23 cellular contexts compared by ENCODE assay signal in genomic region chr3:49371946-49372345, GRCh38.
"Had no signal": no experiment of that assay in that cellular context is flagged by ENCODE, and none has a peak within 500 bp of the region (broad histone marks: within the 10 kb centered on the region; RNA-seq: fewer than 3 reads in every experiment).

No MANE protein-coding gene starts in this region.

- FAIRE-seq: bronchial epithelial cell had no signal

- H3K27me3 ChIP-seq: esophagus squamous epithelium, gastrocnemius medialis, right lobe of liver, vagina had no signal

- H3K4me3 ChIP-seq: coronary artery, esophagus squamous epithelium, gastrocnemius medialis, left ventricle myocardium inferior, right lobe of liver, skin epidermis, thoracic aorta, vagina had no signal

- H3K27me3 Mint-ChIP-seq: activated naive CD8-positive, alpha-beta T cell treated with anti-CD3 and anti-CD28 coated beads, Interleukin-2, amount 10 ng/mL, durations not matched to agents 7 days and 5 days; type B pancreatic cell had no signal

- H3K9me3 ChIP-seq: esophagus squamous epithelium, gastrocnemius medialis, left ventricle myocardium inferior, right lobe of liver, thoracic aorta, vagina had no signal

- H3K4me3 Mint-ChIP-seq: activated naive CD8-positive, alpha-beta T cell treated with anti-CD3 and anti-CD28 coated beads, Interleukin-2, amount 10 ng/mL, durations not matched to agents 7 days and 5 days; activated T-helper 1 cell treated with anti-CD3 and anti-CD28 coated beads, Interleukin-12 subunit alpha, Interleukin-12 subunit beta, Interleukin-2, Interleukin-4 antibody, amounts not matched to agents 30 ng/mL and 10 ng/mL and 1 ng/mL, durations not matched to agents 14 hours and 24 hours and 36 hours; T-helper 1 cell treated with Interleukin-12 subunit alpha and Interleukin-12 subunit beta and Interleukin-4 antibody, amounts not matched to agents 30 μg/mL and 1 μg/mL, for 36 hours; type B pancreatic cell had no signal

- H3K9me3 Mint-ChIP-seq: activated naive CD8-positive, alpha-beta T cell treated with anti-CD3 and anti-CD28 coated beads, Interleukin-2, amount 10 ng/mL, durations not matched to agents 7 days and 5 days; activated T-helper 1 cell treated with anti-CD3 and anti-CD28 coated beads, Interleukin-12 subunit alpha, Interleukin-12 subunit beta, Interleukin-2, Interleukin-4 antibody, amounts not matched to agents 30 ng/mL and 10 ng/mL and 1 ng/mL, durations not matched to agents 14 hours and 24 hours and 36 hours; T-helper 1 cell treated with Interleukin-12 subunit alpha and Interleukin-12 subunit beta and Interleukin-4 antibody, amounts not matched to agents 30 μg/mL and 1 μg/mL, for 36 hours; type B pancreatic cell had no signal

- H3K27ac ChIP-seq: coronary artery, esophagus squamous epithelium, gastrocnemius medialis, left ventricle myocardium inferior, right lobe of liver, skin epidermis, vagina had no signal

- DNase-seq: activated CD4-positive, alpha-beta T cell treated with anti-CD3 and anti-CD28 coated beads for 48 hours; activated CD4-positive, CD25-positive, alpha-beta regulatory T cell; activated CD8-positive, alpha-beta memory T cell treated with anti-CD3 and anti-CD28 coated beads for 24 hours; activated CD8-positive, alpha-beta memory T cell treated with anti-CD3 and anti-CD28 coated beads, Interleukin-2, amount 50 U/mL, for 4 hours; activated naive CD4-positive, alpha-beta T cell; activated naive CD8-positive, alpha-beta T cell treated with anti-CD3 and anti-CD28 coated beads, Interleukin-2, amount 10 ng/mL, durations not matched to agents 7 days and 5 days; amygdala; esophagus squamous epithelium; gastrocnemius medialis; hippocampal formation; left ventricle myocardium inferior; midbrain; occipital lobe; right lobe of liver; stimulated activated naive CD4-positive, alpha-beta T cell treated with Interleukin-2 at 50 U/mL for 16 hours had no signal

- ATAC-seq: gastrocnemius medialis, right lobe of liver had no signal

- H3K27ac Mint-ChIP-seq: activated naive CD8-positive, alpha-beta T cell treated with anti-CD3 and anti-CD28 coated beads, Interleukin-2, amount 10 ng/mL, durations not matched to agents 7 days and 5 days; activated T-helper 1 cell treated with anti-CD3 and anti-CD28 coated beads, Interleukin-12 subunit alpha, Interleukin-12 subunit beta, Interleukin-2, Interleukin-4 antibody, amounts not matched to agents 30 ng/mL and 10 ng/mL and 1 ng/mL, durations not matched to agents 14 hours and 24 hours and 36 hours; type B pancreatic cell had no signal
